10 cellular contexts compared by ENCODE assay signal in genomic region chr22:28923826-28924732, GRCh38. TPM values are rescaled to one million over a fixed set of nuclear protein-coding genes. Genes with fewer than 3 reads are reported as not detected.
DNase-seq lines count a peak whose midpoint lies in the region; ATAC-seq and TF ChIP-seq lines count a peak whose summit lies in the region.
"Had no signal": no experiment of that assay in that cellular context is flagged by ENCODE, and none has a peak within 500 bp of the region (broad histone marks: within the 10 kb centered on the region; RNA-seq: fewer than 3 reads in every experiment).

No MANE protein-coding gene starts in this region.

- H3K27ac Mint-ChIP-seq in T-cell, result no peak overlapping the region
- no peak overlapping the region for H3K27ac Mint-ChIP-seq in activated T-helper 1 cell treated with anti-CD3 and anti-CD28 coated beads, Interleukin-12 subunit alpha, Interleukin-12 subunit beta, Interleukin-2, Interleukin-4 antibody, amounts not matched to agents 30 ng/mL and 10 ng/mL and 1 ng/mL, durations not matched to agents 14 hours and 24 hours and 36 hours
- H3K27ac Mint-ChIP-seq: activated naive CD4-positive, alpha-beta T cell treated with anti-CD3 and anti-CD28 coated beads, Interleukin-2, amount 50 U/mL, for 24 hours had no signal

- H3K9me3 Mint-ChIP-seq in T-cell, result no peaks in the 10 kb centered on the region
- no peaks in the 10 kb centered on the region for H3K9me3 Mint-ChIP-seq in activated T-helper 1 cell treated with anti-CD3 and anti-CD28 coated beads, Interleukin-12 subunit alpha, Interleukin-12 subunit beta, Interleukin-2, Interleukin-4 antibody, amounts not matched to agents 30 ng/mL and 10 ng/mL and 1 ng/mL, durations not matched to agents 14 hours and 24 hours and 36 hours
- H3K9me3 Mint-ChIP-seq: activated naive CD4-positive, alpha-beta T cell treated with anti-CD3 and anti-CD28 coated beads, Interleukin-2, amount 50 U/mL, for 24 hours had no signal

- POLR2A ChIA-PET in T-cell (lab: Charles Lee), result no interaction called here

- no peaks in the 10 kb centered on the region for H3K27me3 ChIP-seq in prostate gland (replicated peaks; ENCODE audit: insufficient read depth)

- DNase-seq in DMS53 treated with DMSO at 0.1 percent for 48 hours (lab: John Stamatoyannopoulos, UW; ENCODE audit: unreplicated experiment) (peak; percentile 66), NCI-H2196 treated with DMSO at 0.1 percent for 48 hours (lab: John Stamatoyannopoulos, UW; ENCODE audit: unreplicated experiment) (peak; percentile 3), left cardiac atrium (peak; percentile 31), prostate gland (ENCODE audit: low spot score) (peak; percentile 86), T-cell (no peak), GM10266 (ENCODE audit: extremely low spot score) (no peak), NCI-H2081 (lab: John Stamatoyannopoulos, UW) (no peak)
- no peak for DNase-seq in activated T-helper 1 cell treated with anti-CD3 and anti-CD28 coated beads, Interleukin-12 subunit alpha, Interleukin-12 subunit beta, Interleukin-2, Interleukin-4 antibody, amounts not matched to agents 30 ng/mL and 10 ng/mL and 1 ng/mL, durations not matched to agents 14 hours and 24 hours and 36 hours (ENCODE audit: low spot score)
- DNase-seq: NCI-H82 had no signal

- H3K4me1 Mint-ChIP-seq in T-cell, result no peaks in the 10 kb centered on the region
- H3K4me1 Mint-ChIP-seq in activated T-helper 1 cell treated with anti-CD3 and anti-CD28 coated beads, Interleukin-12 subunit alpha, Interleukin-12 subunit beta, Interleukin-2, Interleukin-4 antibody, amounts not matched to agents 30 ng/mL and 10 ng/mL and 1 ng/mL, durations not matched to agents 14 hours and 24 hours and 36 hours (ENCODE audit: low read depth), result no peaks in the 10 kb centered on the region
- H3K4me1 Mint-ChIP-seq: activated naive CD4-positive, alpha-beta T cell treated with anti-CD3 and anti-CD28 coated beads, Interleukin-2, amount 50 U/mL, for 24 hours had no signal

- H3K4me3 ChIP-seq in prostate gland, result peak overlapping the region in 1 of 2 donors; percentile 11

- H3K9me3 ChIP-seq in prostate gland, result no peaks in the 10 kb centered on the region

- WGBS in prostate gland, result 35% methylated on average over 24 of the region's 24 CpGs

- peaks cover 10% of the 10 kb centered on the region for H3K4me1 ChIP-seq in prostate gland (replicated peaks)

- ATAC-seq in left cardiac atrium (peak; percentile 50 to 58), T-cell (replicated peaks in 1 of 4) (no peak)

- no peak for TF ChIP-seq POLR2A in prostate gland (IDR thresholded peaks at IDR 0.05)

- intact Hi-C loops in left cardiac atrium (cut with DNase I) (no loop called here), prostate gland (cut with DNase I) (no loop called here)
- intact Hi-C loops in activated T-helper 1 cell treated with anti-CD3 and anti-CD28 coated beads, Interleukin-12 subunit alpha, Interleukin-12 subunit beta, Interleukin-2, Interleukin-4 antibody, amounts not matched to agents 30 ng/mL and 10 ng/mL and 1 ng/mL, durations not matched to agents 14 hours and 24 hours and 36 hours (cut with micrococcal nuclease), result no loop called here

- peaks cover 5 to 37% of the 10 kb centered on the region in 2 donors for H3K27me3 Mint-ChIP-seq in T-cell
- peaks cover 52% of the 10 kb centered on the region for H3K27me3 Mint-ChIP-seq in activated T-helper 1 cell treated with anti-CD3 and anti-CD28 coated beads, Interleukin-12 subunit alpha, Interleukin-12 subunit beta, Interleukin-2, Interleukin-4 antibody, amounts not matched to agents 30 ng/mL and 10 ng/mL and 1 ng/mL, durations not matched to agents 14 hours and 24 hours and 36 hours (ENCODE audit: insufficient read depth)

- H3K36me3 Mint-ChIP-seq in T-cell, result no peaks in the 10 kb centered on the region
- H3K36me3 Mint-ChIP-seq in activated T-helper 1 cell treated with anti-CD3 and anti-CD28 coated beads, Interleukin-12 subunit alpha, Interleukin-12 subunit beta, Interleukin-2, Interleukin-4 antibody, amounts not matched to agents 30 ng/mL and 10 ng/mL and 1 ng/mL, durations not matched to agents 14 hours and 24 hours and 36 hours (ENCODE audit: low read depth), result no peaks in the 10 kb centered on the region
- H3K36me3 Mint-ChIP-seq: activated naive CD4-positive, alpha-beta T cell treated with anti-CD3 and anti-CD28 coated beads, Interleukin-2, amount 50 U/mL, for 24 hours had no signal

- H3K4me3 Mint-ChIP-seq in T-cell, result no peak overlapping the region
- no peak overlapping the region for H3K4me3 Mint-ChIP-seq in activated T-helper 1 cell treated with anti-CD3 and anti-CD28 coated beads, Interleukin-12 subunit alpha, Interleukin-12 subunit beta, Interleukin-2, Interleukin-4 antibody, amounts not matched to agents 30 ng/mL and 10 ng/mL and 1 ng/mL, durations not matched to agents 14 hours and 24 hours and 36 hours
- H3K4me3 Mint-ChIP-seq: activated naive CD4-positive, alpha-beta T cell treated with anti-CD3 and anti-CD28 coated beads, Interleukin-2, amount 50 U/mL, for 24 hours had no signal

- TF ChIP-seq CTCF in prostate gland (IDR thresholded peaks at IDR 0.05) (no peak), GM10266 (IDR thresholded peaks at IDR 0.05; ENCODE audit: control insufficient read depth, insufficient read depth, low read depth, missing control alignments) (no peak)

- CTCF ChIA-PET in T-cell (lab: Charles Lee), result no interaction called here

- peak overlapping the region; percentile 64 to 65 for H3K27ac ChIP-seq in prostate gland

- no peaks in the 10 kb centered on the region for H3K36me3 ChIP-seq in prostate gland

RNA-seq across cellular contexts. Expression of gene ZNRF3, which starts 40.7 kb away (rescaled TPM):
- total RNA-seq in left cardiac atrium, result 1 to 10 TPM; 5.2 to 6.6 TPM
- total RNA-seq in prostate gland, result 10 to 100 TPM; 38.5 to 46.1 TPM
- 1 to 10 TPM in 3 of 5 donors, under 1 TPM in 2; 0.70 to 2.1 (median 1.1) TPM for total RNA-seq in T-cell
- 1.9 and 2.1 TPM in 2 replicates for total RNA-seq in activated T-helper 1 cell treated with anti-CD3 and anti-CD28 coated beads, Interleukin-12 subunit alpha, Interleukin-12 subunit beta, Interleukin-2, Interleukin-4 antibody, amounts not matched to agents 30 ng/mL and 10 ng/mL and 1 ng/mL, durations not matched to agents 14 hours and 24 hours and 36 hours

Comparison
In these comparisons a context has a peak if more than half of its experiments do, and no peak if none do; other contexts are left out.
1. DNase-seq: peak in DMS53 treated with DMSO at 0.1 percent for 48 hours (single experiment), NCI-H2196 treated with DMSO at 0.1 percent for 48 hours (single experiment), left cardiac atrium (single experiment) and prostate gland (single experiment); none in T-cell (0 of 34), activated T-helper 1 cell treated with anti-CD3 and anti-CD28 coated beads, Interleukin-12 subunit alpha, Interleukin-12 subunit beta, Interleukin-2, Interleukin-4 antibody, amounts not matched to agents 30 ng/mL and 10 ng/mL and 1 ng/mL, durations not matched to agents 14 hours and 24 hours and 36 hours (single experiment), GM10266 (single experiment) and NCI-H2081 (0 of 2).
2. ATAC-seq: peak in left cardiac atrium (2 of 2); none in T-cell (0 of 4).
3. RNA of gene ZNRF3, which starts 40.7 kb away (total RNA-seq): 38.5 to 46.1 TPM in prostate gland; 5.2 to 6.6 TPM in left cardiac atrium, 1.9 to 2.1 TPM in activated T-helper 1 cell treated with anti-CD3 and anti-CD28 coated beads, Interleukin-12 subunit alpha, Interleukin-12 subunit beta, Interleukin-2, Interleukin-4 antibody, amounts not matched to agents 30 ng/mL and 10 ng/mL and 1 ng/mL, durations not matched to agents 14 hours and 24 hours and 36 hours and 0.70 to 2.1 TPM in T-cell; every median in the first group is over 4 times any median in the second.